Comparison of ENCODE assay signal across 27 cellular contexts in genomic region chr9:37693265-37693664, GRCh38. TPM values are rescaled to one million over a fixed set of nuclear protein-coding genes. Genes with fewer than 3 reads are reported as not detected.
DNase-seq lines count a peak whose midpoint lies in the region; ATAC-seq, FAIRE-seq and TF ChIP-seq lines count a peak whose summit lies in the region.
"Had no signal": no experiment of that assay in that cellular context is flagged by ENCODE, and none has a peak within 500 bp of the region (broad histone marks: within the 10 kb centered on the region; RNA-seq: fewer than 3 reads in every experiment).

No MANE protein-coding gene starts in this region.

- no peak for TF ChIP-seq EP300 in K562 (IDR thresholded peaks at IDR 0.05; ENCODE audit: low read length)

- ATAC-seq in IMR-90 (ENCODE audit: low read depth) (no peak), K562 (peak; percentile 34)
- ATAC-seq: heart left ventricle; HepG2; Right ventricle myocardium inferior; sciatic nerve; stimulated activated naive CD8-positive, alpha-beta T cell treated with anti-CD3 and anti-CD28 coated beads, Interleukin-15, Interleukin-2, amounts not matched to agents 100 U/mL and 50 U/mL, for 24 hours; T-cell had no signal

- no peak overlapping the region for H2BK5ac ChIP-seq in IMR-90 (ENCODE audit: low read depth, low read length, poor library complexity, severe bottlenecking)

- no peaks in the 10 kb centered on the region for H3K9me3 Mint-ChIP-seq in T-helper 2 cell treated with Interferon-gamma antibody and Interleukin-4, amounts not matched to agents 5 μg/mL and 100 μg/mL, for 36 hours
- H3K9me3 Mint-ChIP-seq in CD8-positive, alpha-beta memory T cell: no peaks in the 10 kb centered on the region

- WGBS in IMR-90 (ENCODE audit: extremely low coverage in 2 of 2, insufficient read length in 1 of 2), 2 experiments: no CpG with 5 or more reads among the region's 4 CpGs
- 4% methylated on average over 4 of the region's 4 CpGs for WGBS in K562 (ENCODE audit: insufficient coverage, low coverage, missing lambda C conversion rate)

- no peak overlapping the region for H3K9ac ChIP-seq in BLaER1
- H3K9ac ChIP-seq in IMR-90 (ENCODE audit: low read depth, low read length): no peak overlapping the region
- no peak overlapping the region for H3K9ac ChIP-seq in K562 (ENCODE audit: insufficient read depth in 1 of 2, low read depth in 2 of 2, low read length in 2 of 2)

- H2AK9ac ChIP-seq in IMR-90 (replicated peaks; ENCODE audit: low read depth, low read length, poor library complexity): no peak overlapping the region

- no peaks in the 10 kb centered on the region for H3K4me1 Mint-ChIP-seq in T-helper 2 cell treated with Interferon-gamma antibody and Interleukin-4, amounts not matched to agents 5 μg/mL and 100 μg/mL, for 36 hours (ENCODE audit: low read depth)
- H3K4me1 Mint-ChIP-seq in CD8-positive, alpha-beta memory T cell: no peaks in the 10 kb centered on the region
- H3K4me1 Mint-ChIP-seq: T-cell had no signal

- in situ Hi-C loops in IMR-90 (cut with MboI; ENCODE audit: low sequenced_read_pairs): no loop called here
- in situ Hi-C loops in K562 (cut with MboI): no loop called here

- no peak overlapping the region for H2BK20ac ChIP-seq in IMR-90 (ENCODE audit: low read depth, low read length)

- dilution Hi-C loops in IMR-90 (cut with HindIII; ENCODE audit: low sequenced_read_pairs, unreplicated experiment): no loop called here

- H3K36me3 ChIP-seq in BLaER1 (no peaks in the 10 kb centered on the region), IMR-90 (ENCODE audit: control insufficient read depth, insufficient read depth, low read length) (no peaks in the 10 kb centered on the region), K562 (ENCODE audit: control insufficient read depth, insufficient read depth, low read length) (no peaks in the 10 kb centered on the region)
- H3K36me3 ChIP-seq in CD8-positive, alpha-beta memory T cell (ENCODE audit: insufficient read depth, low read length): no peaks in the 10 kb centered on the region
- H3K36me3 ChIP-seq: heart left ventricle, ovary, transverse colon had no signal

- FAIRE-seq in K562 (lab: Jason Lieb, UNC): no peak
- FAIRE-seq: H54, HepG2 had no signal

- POLR2A ChIA-PET in IMR-90 (lab: Charles Lee; ENCODE audit: unreplicated experiment) (no interaction called here), K562 (lab: Yijun Ruan, JAX) (interaction anchor here (0.7 to 1.7 kb wide), 4 partner anchors 9 to 105 kb away, joined by 3 to 12 read pairs (median 4); no protein-coding TSS in a partner anchor)
- POLR2A ChIA-PET in CD8-positive, alpha-beta memory T cell (lab: Charles Lee): no interaction called here

- H3K4ac ChIP-seq in IMR-90 (ENCODE audit: low read depth, low read length): no peak overlapping the region

- H2AK5ac ChIP-seq in IMR-90 (ENCODE audit: low read depth, low read length): no peak overlapping the region

- peaks cover 20% of the 10 kb centered on the region; the same call in 1 of the 2 replicates for H3K4me1 ChIP-seq in BLaER1
- no peaks in the 10 kb centered on the region for H3K4me1 ChIP-seq in IMR-90 (ENCODE audit: control insufficient read depth, insufficient read depth, low read length)
- H3K4me1 ChIP-seq in K562 (replicated peaks in 1 of 2; ENCODE audit: control insufficient read depth in 2 of 2, insufficient read depth in 2 of 2, low read length in 2 of 2): no peaks in the 10 kb centered on the region; a peak in 1 of 5 replicates
- H3K4me1 ChIP-seq in CD8-positive, alpha-beta memory T cell (ENCODE audit: insufficient read depth, low read length): no peaks in the 10 kb centered on the region
- H3K4me1 ChIP-seq: heart left ventricle, transverse colon had no signal

- H3K9me3 ChIP-seq in BLaER1 (peaks cover 8% of the 10 kb centered on the region; the same call in 1 of the 2 replicates), IMR-90 (ENCODE audit: control insufficient read depth, insufficient read depth, low read length) (no peaks in the 10 kb centered on the region), K562 (replicated peaks; ENCODE audit: control insufficient read depth, insufficient read depth, low read depth, low read length) (no peaks in the 10 kb centered on the region)
- H3K9me3 ChIP-seq in CD8-positive, alpha-beta memory T cell (ENCODE audit: low read length): no peaks in the 10 kb centered on the region
- H3K9me3 ChIP-seq: heart left ventricle, ovary, transverse colon had no signal

- H3K79me2 ChIP-seq in K562 (ENCODE audit: control insufficient read depth, insufficient read depth, low read length): no peaks in the 10 kb centered on the region

- H3K4me2 ChIP-seq in BLaER1: peak overlapping the region; percentile 1; the same call in 1 of the 2 replicates
- H3K4me2 ChIP-seq in IMR-90 (ENCODE audit: low read depth, low read length): no peak overlapping the region
- H3K4me2 ChIP-seq in K562 (ENCODE audit: insufficient read depth, low read length): no peak overlapping the region

- TF ChIP-seq CTCF in IMR-90 (conservative IDR thresholded peaks at IDR 0.05; ENCODE audit: low read depth, low read length) (no peak), K562 (IDR thresholded peaks at IDR 0.05 in 2 of 3, conservative IDR thresholded peaks at IDR 0.05 in 1 of 3; ENCODE audit: insufficient read depth in 2 of 3, low read depth in 1 of 3, low read length in 3 of 3) (no peak)

- no peak overlapping the region for H4K91ac ChIP-seq in IMR-90 (ENCODE audit: insufficient read depth, low read depth, low read length)

- H3K79me1 ChIP-seq in IMR-90 (ENCODE audit: low read depth in 1 of 2, low read length in 2 of 2): no peaks in the 10 kb centered on the region

- no peak overlapping the region for H2BK15ac ChIP-seq in IMR-90 (ENCODE audit: low read depth, low read length)

- H3K27me3 ChIP-seq in BLaER1 (no peaks in the 10 kb centered on the region), IMR-90 (ENCODE audit: control insufficient read depth, insufficient read depth, low read length) (peaks cover 21% of the 10 kb centered on the region), K562 (ENCODE audit: control insufficient read depth in 2 of 2, insufficient read depth in 2 of 2, low read length in 2 of 2) (peaks cover 3 to 17% of the 10 kb centered on the region in 2 experiments; a peak in 3 of 5 replicates)
- no peaks in the 10 kb centered on the region for H3K27me3 ChIP-seq in CD8-positive, alpha-beta memory T cell (ENCODE audit: insufficient read depth, low read length, poor library complexity, severe bottlenecking)
- H3K27me3 ChIP-seq: ovary had no signal

- intact Hi-C loops in IMR-90 (cut with micrococcal nuclease): no loop called here
- intact Hi-C loops in K562 (cut with micrococcal nuclease): no loop called here

- no peak overlapping the region for H3K18ac ChIP-seq in IMR-90 (ENCODE audit: low read depth, low read length)

- BruUV-seq in IMR-90 (replicated peaks; lab: Mats Ljungman, UMichigan): no TSS peak
- BruUV-seq in K562 (replicated peaks; lab: Mats Ljungman, UMichigan): no TSS peak

- no peak overlapping the region for H2BK120ac ChIP-seq in IMR-90 (ENCODE audit: low read depth, low read length)

- no peak overlapping the region for H3K23ac ChIP-seq in IMR-90 (ENCODE audit: low read depth, low read length)

- H3K4me3 Mint-ChIP-seq in T-helper 2 cell treated with Interferon-gamma antibody and Interleukin-4, amounts not matched to agents 5 μg/mL and 100 μg/mL, for 36 hours: no peak overlapping the region
- H3K4me3 Mint-ChIP-seq in CD8-positive, alpha-beta memory T cell: no peak overlapping the region
- H3K4me3 Mint-ChIP-seq: naive B cell, T-cell had no signal

- no peak overlapping the region for H3K4me3 ChIP-seq in BLaER1
- no peak overlapping the region for H3K4me3 ChIP-seq in IMR-90 (ENCODE audit: insufficient read depth, low read depth, low read length)
- no peak overlapping the region for H3K4me3 ChIP-seq in K562
- no peak overlapping the region for H3K4me3 ChIP-seq in CD8-positive, alpha-beta memory T cell (ENCODE audit: low read length)
- H3K4me3 ChIP-seq: heart left ventricle, lung, ovary, transverse colon had no signal

- no peak for TF ChIP-seq POLR2A in IMR-90 (IDR thresholded peaks at IDR 0.05; ENCODE audit: low read depth, low read length)
- no peak for TF ChIP-seq POLR2A in K562 (conservative IDR thresholded peaks at IDR 0.05)
- no peak for TF ChIP-seq POLR2A in erythroblast (IDR thresholded peaks at IDR 0.05; ENCODE audit: low read length)

- H3K36me3 Mint-ChIP-seq in T-helper 2 cell treated with Interferon-gamma antibody and Interleukin-4, amounts not matched to agents 5 μg/mL and 100 μg/mL, for 36 hours (ENCODE audit: low read depth): no peaks in the 10 kb centered on the region
- H3K36me3 Mint-ChIP-seq in CD8-positive, alpha-beta memory T cell: no peaks in the 10 kb centered on the region
- H3K36me3 Mint-ChIP-seq: T-cell had no signal

- DNase-seq in IMR-90 (peak; percentile 20), K562 (ENCODE audit: extremely low read depth in 1 of 4, low spot score in 3 of 4) (no peak), myocyte (ENCODE audit: low read depth) (peak; percentile 89), NCI-H1417 (lab: John Stamatoyannopoulos, UW) (no peak), erythroblast (lab: John Stamatoyannopoulos, UW) (no peak)
- no peak for DNase-seq in T-helper 2 cell treated with Interferon-gamma antibody and Interleukin-4, amounts not matched to agents 5 μg/mL and 100 μg/mL, for 36 hours (ENCODE audit: low spot score)
- no peak for DNase-seq in CD8-positive, alpha-beta memory T cell
- DNase-seq: activated CD4-positive, alpha-beta T cell treated with anti-CD3 and anti-CD28 coated beads, Interleukin-2, amount 50 U/mL, for 1 hour; activated gamma-delta T cell; amygdala; caudate nucleus; COR-L47; heart left ventricle; naive B cell; NCI-H187 treated with DMSO at 0.1 percent for 48 hours; NCI-H446 treated with DMSO at 0.1 percent for 48 hours; ovary; stimulated activated CD4-positive, alpha-beta T cell treated with anti-CD3 and anti-CD28 coated beads, Interleukin-2, amount 100 ng/mL, for 24 hours; stimulated activated naive CD8-positive, alpha-beta T cell treated with anti-CD3 and anti-CD28 coated beads, Interleukin-15, Interleukin-2, amounts not matched to agents 100 U/mL and 50 U/mL, for 24 hours; T-cell; transverse colon had no signal

- H3K27ac Mint-ChIP-seq in T-helper 2 cell treated with Interferon-gamma antibody and Interleukin-4, amounts not matched to agents 5 μg/mL and 100 μg/mL, for 36 hours: no peak overlapping the region
- H3K27ac Mint-ChIP-seq in CD8-positive, alpha-beta memory T cell: no peak overlapping the region
- H3K27ac Mint-ChIP-seq: naive B cell, T-cell had no signal

- no peak overlapping the region for H3K56ac ChIP-seq in IMR-90 (ENCODE audit: extremely low read depth, insufficient read depth, low read length)

- no peak overlapping the region for H3K27ac ChIP-seq in BLaER1
- H3K27ac ChIP-seq in IMR-90 (ENCODE audit: insufficient read depth, low read length): no peak overlapping the region
- no peak overlapping the region for H3K27ac ChIP-seq in K562 (ENCODE audit: extremely low read depth, low read depth, low read length)
- H3K27ac ChIP-seq in CD8-positive, alpha-beta memory T cell (ENCODE audit: low read depth, low read length): no peak overlapping the region
- H3K27ac ChIP-seq: heart left ventricle, ovary, transverse colon had no signal

- H4K20me1 ChIP-seq in BLaER1: no peaks in the 10 kb centered on the region
- H4K20me1 ChIP-seq in IMR-90 (ENCODE audit: insufficient read depth, low read length): no peaks in the 10 kb centered on the region
- H4K20me1 ChIP-seq in K562 (replicated peaks; ENCODE audit: control insufficient read depth, insufficient read depth, low read length): no peaks in the 10 kb centered on the region

- no peak overlapping the region for H3K14ac ChIP-seq in IMR-90 (replicated peaks; ENCODE audit: low read depth, low read length)

- H3K9me1 ChIP-seq in IMR-90 (ENCODE audit: insufficient read depth, low read length): no peaks in the 10 kb centered on the region
- no peaks in the 10 kb centered on the region for H3K9me1 ChIP-seq in K562 (ENCODE audit: control insufficient read depth, insufficient read depth, low read length)

- CTCF ChIA-PET in IMR-90 (lab: Yijun Ruan, JAX): no interaction called here
- CTCF ChIA-PET in K562 (lab: Yijun Ruan, JAX; ENCODE audit: low intra/inter-chr PET ratio): no interaction called here
- CTCF ChIA-PET in CD8-positive, alpha-beta memory T cell (lab: Charles Lee): no interaction called here

- peaks cover 40% of the 10 kb centered on the region for H3K27me3 Mint-ChIP-seq in T-helper 2 cell treated with Interferon-gamma antibody and Interleukin-4, amounts not matched to agents 5 μg/mL and 100 μg/mL, for 36 hours (ENCODE audit: low read depth)
- peaks cover 25 to 57% of the 10 kb centered on the region in 2 donors for H3K27me3 Mint-ChIP-seq in CD8-positive, alpha-beta memory T cell

- H4K8ac ChIP-seq in IMR-90 (ENCODE audit: low read depth in 2 of 2, low read length in 2 of 2): no peak overlapping the region

- H4K5ac ChIP-seq in IMR-90 (ENCODE audit: low read depth, low read length): no peak overlapping the region

- H2AFZ ChIP-seq in IMR-90 (replicated peaks; ENCODE audit: low read length, poor library complexity) (no peak overlapping the region), K562 (ENCODE audit: low read depth, low read length) (no peak overlapping the region)

- TF ChIP-seq RAD21 in IMR-90 (IDR thresholded peaks at IDR 0.05; ENCODE audit: low read length) (no peak), K562 (CRISPR knock-in tag; conservative IDR thresholded peaks at IDR 0.05 in 1 of 2, IDR thresholded peaks at IDR 0.05 in 1 of 2) (no peak)

RNA-seq across cellular contexts. Expression of gene FRMPD1, which starts 42.5 kb away (rescaled TPM):
- total RNA-seq in IMR-90 (2012; rRNA removed): not detected in 2 replicates
- polyA plus RNA-seq in IMR-90 (2012; rRNA removed): not detected in 2 replicates
- not detected in 2 replicates for polyA plus RNA-seq in IMR-90 (2012; cell fraction: cytosol; rRNA removed)
- not detected in 2 replicates for polyA plus RNA-seq in IMR-90 (2012; cell fraction: nucleus; rRNA removed; ENCODE audit: low replicate concordance)
- not detected in 2 replicates for total RNA-seq in K562 (2011; cell fraction: chromatin; rRNA removed; ENCODE audit: low replicate concordance)
- not detected in 2 replicates for total RNA-seq in K562 (2011; cell fraction: nucleolus; rRNA removed)
- total RNA-seq in K562 (2011; cell fraction: nucleoplasm; rRNA removed): not detected in 2 replicates
- total RNA-seq in K562 (2014; rRNA removed): not detected in 2 replicates
- not detected in 2 replicates for total RNA-seq in K562 (2014; rRNA removed; fragmentation: Illumina TruSeq; extraction: Trizol)
- total RNA-seq in K562 (2015; rRNA removed; fragmentation: Illumina TruSeq; extraction: Trizol): not detected in 2 replicates
- total RNA-seq in K562 (2021): not detected in 2 replicates
- polyA plus RNA-seq in K562 (2011; rRNA removed): not detected in 2 replicates
- polyA plus RNA-seq in K562 (2011; cell fraction: cytosol; rRNA removed): not detected in 2 replicates
- polyA plus RNA-seq in K562 (2011; cell fraction: nucleus; rRNA removed): not detected in 2 replicates
- polyA plus RNA-seq in K562 (2012): not detected in 2 replicates
- polyA plus RNA-seq in K562 (2014; fragmentation: Illumina TruSeq; extraction: Trizol): not detected in 2 replicates
- not detected for polyA plus RNA-seq in K562 (2014; fragmentation: Nextera tagmentation; extraction: Ambion mirVana)
- polyA plus RNA-seq in K562 (2014; rRNA removed): not detected in 2 replicates
- not detected in 2 replicates for polyA minus RNA-seq in K562 (2011; rRNA and poly(A)+ RNA removed)
- not detected in 2 replicates for polyA minus RNA-seq in K562 (2011; cell fraction: cytosol; rRNA and poly(A)+ RNA removed)
- not detected in 2 replicates for polyA minus RNA-seq in K562 (2011; cell fraction: nucleus; rRNA and poly(A)+ RNA removed)
- 8.4 and 15.5 TPM in 2 replicates for total RNA-seq in myocyte
- polyA plus RNA-seq in myocyte (2012): 4.5 TPM
- total RNA-seq in CD8-positive, alpha-beta memory T cell: not detected
- not detected for polyA plus RNA-seq in CD8-positive, alpha-beta memory T cell
- total RNA-seq: HepG2, T-cell had no signal
- polyA plus RNA-seq: HepG2 had no signal

Comparison
In these comparisons a context has a peak if more than half of its experiments do, and no peak if none do; other contexts are left out.
1. DNase-seq: peak in IMR-90 (single experiment) and myocyte (single experiment); none in K562 (0 of 4), NCI-H1417 (0 of 3), T-helper 2 cell treated with Interferon-gamma antibody and Interleukin-4, amounts not matched to agents 5 μg/mL and 100 μg/mL, for 36 hours (single experiment), CD8-positive, alpha-beta memory T cell (0 of 5) and erythroblast (0 of 2).